1 cellular context compared by ENCODE assay signal in genomic region chr20:47317127-47317895, GRCh38.
TF ChIP-seq lines count a peak whose summit lies in the region.

No MANE protein-coding gene starts in this region.

TF ChIP-seq in H1, 55 proteins besides CTCF, POLR2A, EP300 and RAD21 (continued from another document):
- TF ChIP-seq GABPA (IDR thresholded peaks at IDR 0.05; ENCODE audit: borderline replicate concordance, insufficient read depth, low read length) = no peak
- peak; percentile 66; the same call in 1 of the 2 replicates for TF ChIP-seq MAX (IDR thresholded peaks at IDR 0.05)
- no peak for TF ChIP-seq SIRT6 (IDR thresholded peaks at IDR 0.05; ENCODE audit: low read length)
- TF ChIP-seq SIN3A (conservative IDR thresholded peaks at IDR 0.05 in 1 of 2, IDR thresholded peaks at IDR 0.05 in 1 of 2; ENCODE audit: low read depth in 1 of 2, low read length in 2 of 2) = 0 out of 4 replicates have a peak, but pooled peaks have one; percentile 38 to 41
- no peak for TF ChIP-seq CREB1 (IDR thresholded peaks at IDR 0.05)
- no peak for TF ChIP-seq YY1 (IDR thresholded peaks at IDR 0.05; ENCODE audit: low read depth, low read length)
- TF ChIP-seq BCL11A (IDR thresholded peaks at IDR 0.05; ENCODE audit: low read depth in 2 of 2, low read length in 2 of 2) = no peak
- TF ChIP-seq ASH2L (IDR thresholded peaks at IDR 0.05; ENCODE audit: low read length) = no peak
- TF ChIP-seq TAF1 (IDR thresholded peaks at IDR 0.05; ENCODE audit: low read depth, low read length) = peak; percentile 29; the same call in 1 of the 2 replicates
- TF ChIP-seq CTBP2 (IDR thresholded peaks at IDR 0.05; ENCODE audit: borderline replicate concordance, insufficient read depth, insufficient read length, low read length) = no peak
- no peak for TF ChIP-seq CHD2 (IDR thresholded peaks at IDR 0.05; ENCODE audit: low read length)
- TF ChIP-seq RFX5 (IDR thresholded peaks at IDR 0.05; ENCODE audit: borderline replicate concordance, low read depth, low read length) = no peak
